13 cellular contexts compared by ENCODE assay signal in genomic region chr4:81084029-81084428, GRCh38. TPM values are rescaled to one million over a fixed set of nuclear protein-coding genes. Genes with fewer than 3 reads are reported as not detected.
A peak's percentile ranks its signal among the peaks of the same experiment; 100 is the strongest.
DNase-seq lines count a peak whose midpoint lies in the region; ATAC-seq and TF ChIP-seq lines count a peak whose summit lies in the region.
"Had no signal": no experiment of that assay in that cellular context is flagged by ENCODE, and none has a peak within 500 bp of the region (broad histone marks: within the 10 kb centered on the region; RNA-seq: fewer than 3 reads in every experiment).

No MANE protein-coding gene starts in this region.

- H3K4me1 ChIP-seq in RWPE2 (ENCODE audit: insufficient read depth, poor library complexity, severe bottlenecking), result no peaks in the 10 kb centered on the region
- H3K4me1 ChIP-seq in foreskin keratinocyte, result no peaks in the 10 kb centered on the region
- H3K4me1 ChIP-seq: left lung had no signal

- no peaks in the 10 kb centered on the region for H3K4me1 Mint-ChIP-seq in Calu3 (ENCODE audit: low read depth, unreplicated experiment)
- H3K4me1 Mint-ChIP-seq: CD8-positive, alpha-beta memory T cell had no signal

- peak; percentile 30 for TF ChIP-seq CTCF in AG09319 (IDR thresholded peaks at IDR 0.05; ENCODE audit: low read depth, low read length)
- TF ChIP-seq CTCF in HFF-Myc (IDR thresholded peaks at IDR 0.05; ENCODE audit: low read depth, low read length, missing control alignments), result peak; percentile 25
- TF ChIP-seq CTCF in RWPE2 (IDR thresholded peaks at IDR 0.05; ENCODE audit: poor library complexity, severe bottlenecking), result peak; percentile 75
- peak; percentile 76 for TF ChIP-seq CTCF in foreskin keratinocyte (conservative IDR thresholded peaks at IDR 0.05)
- TF ChIP-seq CTCF in Calu3 (IDR thresholded peaks at IDR 0.05; ENCODE audit: unreplicated experiment), result no peak

- no peaks in the 10 kb centered on the region for H3K9me3 Mint-ChIP-seq in Calu3 (ENCODE audit: low read depth, unreplicated experiment)

- H3K27ac ChIP-seq in RWPE2 (ENCODE audit: poor library complexity, severe bottlenecking), result no peak overlapping the region
- no peak overlapping the region for H3K27ac ChIP-seq in foreskin keratinocyte
- H3K27ac ChIP-seq: left lung, neutrophil had no signal

- no peak overlapping the region for H3K4me3 Mint-ChIP-seq in Calu3 (ENCODE audit: low read depth, unreplicated experiment)
- H3K4me3 Mint-ChIP-seq: CD8-positive, alpha-beta memory T cell had no signal

- H3K9me3 ChIP-seq in RWPE2 (ENCODE audit: severe bottlenecking), result no peaks in the 10 kb centered on the region
- H3K9me3 ChIP-seq: left lung, neutrophil had no signal

- intact Hi-C loops in Calu3 (cut with micrococcal nuclease; ENCODE audit: unreplicated experiment), result no loop called here

- H3K36me3 ChIP-seq in RWPE2 (ENCODE audit: low read depth), result no peaks in the 10 kb centered on the region
- H3K36me3 ChIP-seq: left lung, neutrophil had no signal

- no TSS peak for BruUV-seq in Calu3 (replicated peaks; lab: Mats Ljungman, UMichigan)

- CTCF ChIA-PET in Calu3 (lab: Charles Lee), result interaction anchor here (0.8 to 1.7 kb wide), 2 partner anchors 267 to 286 kb away, joined by 3 to 9 read pairs; no protein-coding TSS in a partner anchor

- ATAC-seq in RWPE2 (ENCODE audit: low read depth) (peak; percentile 95), foreskin keratinocyte (peak; percentile 86)
- ATAC-seq: left lung had no signal

- H3K27me3 Mint-ChIP-seq in Calu3 (ENCODE audit: unreplicated experiment), result no peaks in the 10 kb centered on the region

- DNase-seq in AG09319 (ENCODE audit: extremely low read depth, low read depth) (no peak), HFF-Myc (ENCODE audit: extremely low read depth, low read depth) (peak; percentile 6), RWPE2 (ENCODE audit: low spot score) (no peak), foreskin keratinocyte (peak in 1 of 2 donors; percentile 59), CD1c-positive myeloid dendritic cell (ENCODE audit: extremely low spot score) (no peak), Calu3 (no peak), GM19238 (ENCODE audit: insufficient read length, low spot score) (no peak)
- no peak for DNase-seq in stimulated activated CD4-positive, alpha-beta T cell treated with anti-CD3 and anti-CD28 coated beads, Interleukin-2, amount 100 ng/mL, for 48 hours
- DNase-seq: anterior cingulate cortex; CD8-positive, alpha-beta memory T cell; left lung; substantia nigra had no signal

- H3K4me3 ChIP-seq in HFF-Myc (replicated peaks; ENCODE audit: low read depth, low read length) (no peak overlapping the region), RWPE2 (ENCODE audit: severe bottlenecking) (no peak overlapping the region)
- H3K4me3 ChIP-seq: left lung had no signal

- no peaks in the 10 kb centered on the region for H3K27me3 ChIP-seq in RWPE2 (ENCODE audit: insufficient read depth, poor library complexity, severe bottlenecking)
- H3K27me3 ChIP-seq in foreskin keratinocyte, result no peaks in the 10 kb centered on the region
- H3K27me3 ChIP-seq: left lung, neutrophil had no signal

- no peak overlapping the region for H3K27ac Mint-ChIP-seq in Calu3 (ENCODE audit: unreplicated experiment)
- H3K27ac Mint-ChIP-seq: CD8-positive, alpha-beta memory T cell had no signal

- no peaks in the 10 kb centered on the region for H3K36me3 Mint-ChIP-seq in Calu3 (ENCODE audit: insufficient read depth, unreplicated experiment)
- H3K36me3 Mint-ChIP-seq: CD8-positive, alpha-beta memory T cell had no signal

RNA-seq across cellular contexts. Expression of gene BMP3, which starts 53.5 kb away (rescaled TPM):
- not detected in 2 replicates for total RNA-seq in foreskin keratinocyte
- polyA plus RNA-seq in foreskin keratinocyte, result not detected in 2 replicates
- 0.10 and 0.17 TPM in 2 replicates for total RNA-seq in Calu3 (2022)
- total RNA-seq: CD8-positive, alpha-beta memory T cell had no signal
- polyA plus RNA-seq: CD8-positive, alpha-beta memory T cell had no signal
